Comparison of ENCODE assay signal across 9 cellular contexts in the genomic region with DNA sequence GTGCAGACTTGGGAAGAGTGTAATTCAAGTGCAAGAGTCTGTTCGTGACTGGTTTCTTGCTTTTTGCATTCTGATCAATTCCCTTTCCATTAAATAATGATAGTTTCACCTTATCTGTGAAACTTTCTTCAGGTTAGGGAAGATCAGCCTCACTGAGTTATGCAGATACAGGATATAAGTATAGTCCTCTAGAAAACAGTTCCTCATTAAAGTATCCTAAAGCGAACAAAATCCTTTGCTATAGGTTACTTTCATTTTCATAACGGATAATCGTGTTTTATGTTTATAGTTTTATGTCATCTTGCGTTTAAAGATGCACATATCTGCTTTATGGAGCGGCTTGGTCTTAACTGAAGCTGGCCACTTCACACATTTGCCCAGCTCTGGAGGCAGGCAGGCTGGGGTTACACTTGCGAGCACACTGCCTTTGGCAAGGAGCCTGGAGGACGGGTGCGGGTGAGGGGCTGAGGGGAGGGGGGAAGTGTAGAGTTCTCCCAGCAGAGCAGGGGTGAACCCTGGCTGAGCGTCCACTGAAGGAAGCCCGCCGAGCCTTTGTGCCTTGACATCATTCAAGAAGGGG.
DNase-seq lines count a peak whose midpoint lies in the region; TF ChIP-seq lines count a peak whose summit lies in the region.
"Had no signal": no experiment of that assay in that cellular context is flagged by ENCODE, and none has a peak within 500 bp of the region (broad histone marks: within the 10 kb centered on the region; RNA-seq: fewer than 3 reads in every experiment).

No MANE protein-coding gene starts in this region.

- TF ChIP-seq CTCF in Caco-2 (IDR thresholded peaks at IDR 0.05; ENCODE audit: insufficient read depth in 1 of 2, low read depth in 1 of 2, low read length in 1 of 2, severe bottlenecking in 1 of 2, unreplicated experiment in 1 of 2): no peak

- no peak overlapping the region for H3K4me2 ChIP-seq in trophoblast cell (ENCODE audit: low read length)

- no peak overlapping the region for H3K4me3 ChIP-seq in Caco-2 (ENCODE audit: low read depth, low read length)
- H3K4me3 ChIP-seq in effector memory CD4-positive, alpha-beta T cell (ENCODE audit: insufficient read depth, low read depth, low read length, poor library complexity, severe bottlenecking): peak overlapping the region; percentile 28
- H3K4me3 ChIP-seq in trophoblast cell (ENCODE audit: low read depth, low read length): no peak overlapping the region

- H3K18ac ChIP-seq in trophoblast cell (ENCODE audit: low read length): no peak overlapping the region

- no peaks in the 10 kb centered on the region for H3K36me3 Mint-ChIP-seq in Caco-2 (ENCODE audit: insufficient read depth, unreplicated experiment)
- H3K36me3 Mint-ChIP-seq: activated naive CD4-positive, alpha-beta T cell treated with anti-CD3 and anti-CD28 coated beads, Interleukin-2, amount 50 U/mL, for 72 hours had no signal

- no peak overlapping the region for H3K14ac ChIP-seq in trophoblast cell (ENCODE audit: low read length)

- DNase-seq in Caco-2 (peak in 1 of 2 experiments; percentile 36), NCI-H1092 treated with DMSO at 0.1 percent for 48 hours (lab: John Stamatoyannopoulos, UW) (peak; percentile 26), posterior cingulate gyrus (peak in 7 of 10 donors; percentile 23 to 88 (median 64)), GM19238 (ENCODE audit: insufficient read length, low spot score) (no peak), trophoblast cell (no peak), DMS114 treated with DMSO at 0.1 percent for 48 hours (lab: John Stamatoyannopoulos, UW; ENCODE audit: unreplicated experiment) (no peak)
- DNase-seq in effector memory CD4-positive, alpha-beta T cell: no peak
- DNase-seq in activated CD8-positive, alpha-beta memory T cell treated with anti-CD3 and anti-CD28 coated beads, Interleukin-2, amount 50 U/mL, for 48 hours: no peak

- no peaks in the 10 kb centered on the region for H3K4me1 Mint-ChIP-seq in Caco-2 (ENCODE audit: low read depth, unreplicated experiment)

- no peaks in the 10 kb centered on the region for H3K79me2 ChIP-seq in trophoblast cell (ENCODE audit: control insufficient read depth, insufficient read depth, low read length, poor library complexity)

- H3K9me3 ChIP-seq in Caco-2 (no peaks in the 10 kb centered on the region), trophoblast cell (ENCODE audit: insufficient read depth, low read depth, low read length) (peaks cover 2% of the 10 kb centered on the region)
- no peaks in the 10 kb centered on the region for H3K9me3 ChIP-seq in effector memory CD4-positive, alpha-beta T cell (ENCODE audit: control insufficient read depth, low read length)

- no CpG with 5 or more reads among the region's 12 CpGs for WGBS in trophoblast cell (ENCODE audit: extremely low coverage, insufficient coverage, insufficient read length)

- no peak overlapping the region for H3K4ac ChIP-seq in trophoblast cell (ENCODE audit: low read depth, low read length)

- H3K4me1 ChIP-seq in Caco-2 (peaks cover 5% of the 10 kb centered on the region), trophoblast cell (ENCODE audit: control insufficient read depth in 1 of 2, insufficient read depth in 2 of 2, low read length in 2 of 2) (peaks cover 0 to 1% of the 10 kb centered on the region in 2 experiments)
- no peaks in the 10 kb centered on the region for H3K4me1 ChIP-seq in effector memory CD4-positive, alpha-beta T cell (ENCODE audit: control insufficient read depth, insufficient read depth, low read length, poor library complexity, severe bottlenecking)

- H4K8ac ChIP-seq in trophoblast cell (ENCODE audit: low read depth, low read length): no peak overlapping the region

- H4K12ac ChIP-seq in trophoblast cell (ENCODE audit: low read depth, low read length): no peak overlapping the region

- POLR2A ChIA-PET in Caco-2 (lab: Charles Lee): no interaction called here

- H3K9me3 Mint-ChIP-seq in Caco-2 (ENCODE audit: unreplicated experiment): no peaks in the 10 kb centered on the region
- H3K9me3 Mint-ChIP-seq: activated naive CD4-positive, alpha-beta T cell treated with anti-CD3 and anti-CD28 coated beads, Interleukin-2, amount 50 U/mL, for 72 hours had no signal

- no peak overlapping the region for H2BK12ac ChIP-seq in trophoblast cell (ENCODE audit: low read length)

- H3K79me1 ChIP-seq in trophoblast cell (ENCODE audit: low read length): no peaks in the 10 kb centered on the region

- H3K27ac Mint-ChIP-seq in Caco-2 (ENCODE audit: unreplicated experiment): peak overlapping the region; percentile 29

- H3K27me3 Mint-ChIP-seq in Caco-2 (ENCODE audit: insufficient read depth, unreplicated experiment): no peaks in the 10 kb centered on the region

- H2BK5ac ChIP-seq in trophoblast cell (ENCODE audit: low read depth, low read length, poor library complexity): no peak overlapping the region

- no peak overlapping the region for H3K23ac ChIP-seq in trophoblast cell (ENCODE audit: low read length)

- no peak overlapping the region for H4K91ac ChIP-seq in trophoblast cell (ENCODE audit: low read depth, low read length)

- CTCF ChIA-PET in Caco-2 (lab: Charles Lee): no interaction called here

- H3K36me3 ChIP-seq in Caco-2 (ENCODE audit: control insufficient read depth, insufficient read depth, low read length) (no peaks in the 10 kb centered on the region), trophoblast cell (ENCODE audit: control insufficient read depth in 1 of 2, insufficient read depth in 2 of 2, low read length in 2 of 2) (no peaks in the 10 kb centered on the region)
- no peaks in the 10 kb centered on the region for H3K36me3 ChIP-seq in effector memory CD4-positive, alpha-beta T cell (ENCODE audit: control insufficient read depth, insufficient read depth, low read length)

- BruUV-seq in Caco-2 (replicated peaks; lab: Mats Ljungman, UMichigan): no TSS peak

- peak overlapping the region; percentile 58 for H3K4me3 Mint-ChIP-seq in Caco-2 (ENCODE audit: unreplicated experiment)

- no peak overlapping the region for H2BK120ac ChIP-seq in trophoblast cell (ENCODE audit: insufficient read depth, low read length, poor library complexity)

- H3K27me3 ChIP-seq in Caco-2 (replicated peaks; ENCODE audit: control insufficient read depth, insufficient read depth, low read length): no peaks in the 10 kb centered on the region
- H3K27me3 ChIP-seq in effector memory CD4-positive, alpha-beta T cell (replicated peaks; ENCODE audit: control insufficient read depth, insufficient read depth, low read length, poor library complexity, severe bottlenecking): no peaks in the 10 kb centered on the region
- H3K27me3 ChIP-seq in trophoblast cell (ENCODE audit: insufficient read depth, low read length): no peaks in the 10 kb centered on the region

- H2AK5ac ChIP-seq in trophoblast cell (ENCODE audit: low read length): no peak overlapping the region

- no peak overlapping the region for H2AFZ ChIP-seq in trophoblast cell (ENCODE audit: insufficient read depth, low read length, poor library complexity)

- no peak overlapping the region for H3K27ac ChIP-seq in effector memory CD4-positive, alpha-beta T cell (ENCODE audit: insufficient read depth, low read length, poor library complexity, severe bottlenecking)
- no peak overlapping the region for H3K27ac ChIP-seq in trophoblast cell (ENCODE audit: low read depth, low read length)

- no peak overlapping the region for H3K9ac ChIP-seq in trophoblast cell (ENCODE audit: low read length)

- intact Hi-C loops in Caco-2 (cut with micrococcal nuclease; ENCODE audit: unreplicated experiment): loop anchor here (5.0 kb wide), 1 partner anchor 75 kb away; no protein-coding TSS in a partner anchor
- intact Hi-C loops in posterior cingulate gyrus (cut with DNase I): loop anchor here (2.0 kb wide), 1 partner anchor 72 kb away; no protein-coding TSS in a partner anchor

Comparison
In these comparisons a context has a peak if more than half of its experiments do, and no peak if none do; other contexts are left out.
1. DNase-seq: peak in NCI-H1092 treated with DMSO at 0.1 percent for 48 hours (single experiment) and posterior cingulate gyrus (7 of 10); none in effector memory CD4-positive, alpha-beta T cell (0 of 3), GM19238 (single experiment), trophoblast cell (0 of 2), DMS114 treated with DMSO at 0.1 percent for 48 hours (single experiment) and activated CD8-positive, alpha-beta memory T cell treated with anti-CD3 and anti-CD28 coated beads, Interleukin-2, amount 50 U/mL, for 48 hours (single experiment).